ENCODE assay signal across 29 cellular contexts in the genomic region with DNA sequence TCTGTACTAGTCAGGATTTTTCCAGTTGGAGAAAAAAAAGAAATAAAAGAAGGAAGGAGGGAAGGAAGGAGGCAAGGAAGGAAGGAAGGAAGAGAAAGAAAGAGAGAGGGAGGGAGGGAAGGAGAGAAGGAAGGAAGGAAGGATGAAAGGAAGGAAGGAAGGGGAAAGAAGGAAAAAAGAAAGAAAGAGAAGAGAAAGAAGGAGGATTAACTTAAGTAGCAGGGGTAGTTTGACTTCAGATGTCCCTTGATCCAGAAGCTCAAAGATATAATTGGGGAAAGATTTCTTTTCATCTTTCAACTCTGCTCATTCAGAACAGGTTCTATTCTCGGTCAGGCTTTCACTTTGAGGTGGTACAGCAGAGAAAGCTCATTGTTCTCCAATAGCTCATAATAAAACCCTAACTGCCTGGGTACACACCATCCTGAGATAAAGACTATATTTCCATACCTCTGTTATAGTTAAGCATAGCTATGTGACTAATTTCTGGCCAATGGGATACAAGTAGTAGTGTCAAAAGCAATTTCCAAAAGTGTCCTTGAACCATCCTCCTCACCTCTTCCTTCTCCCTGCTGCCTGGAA. TPM values are rescaled to one million over a fixed set of nuclear protein-coding genes. Genes with fewer than 3 reads are reported as not detected.
DNase-seq lines count a peak whose midpoint lies in the region; ATAC-seq lines count a peak whose summit lies in the region.
"Had no signal": no experiment of that assay in that cellular context is flagged by ENCODE, and none has a peak within 500 bp of the region (broad histone marks: within the 10 kb centered on the region; RNA-seq: fewer than 3 reads in every experiment).

No MANE protein-coding gene starts in this region.

- peak overlapping the region; percentile 45 for H3K4ac ChIP-seq in mesendoderm (ENCODE audit: low read depth, low read length)

- H3K9me3 Mint-ChIP-seq in activated CD4-positive, alpha-beta T cell treated with anti-CD3 and anti-CD28 coated beads, Interleukin-2, amount 10 ng/mL, durations not matched to agents 24 days and 14 days: peaks cover 4% of the 10 kb centered on the region
- no peaks in the 10 kb centered on the region for H3K9me3 Mint-ChIP-seq in CD4-positive, alpha-beta memory T cell
- H3K9me3 Mint-ChIP-seq in T-cell: peaks cover 0 to 4% (median 2%) of the 10 kb centered on the region in 3 donors
- H3K9me3 Mint-ChIP-seq: brain, endodermal cell, memory B cell, neural progenitor cell had no signal

- CTCF ChIA-PET in CD4-positive, alpha-beta memory T cell (lab: Charles Lee; ENCODE audit: partially characterized antibody): interaction anchor here (0.8 to 1.3 kb wide), 4 partner anchors 12 to 575 kb away, joined by 3 to 4 read pairs (median 3); partner anchors contain the start of gene STT3B
- CTCF ChIA-PET in T-cell (lab: Charles Lee): interaction anchor here in 1 of 2 donors (0.7 kb wide), 1 partner anchor 639 kb away, joined by 4 read pairs; no protein-coding TSS in a partner anchor

- no peaks in the 10 kb centered on the region for H3K27me3 ChIP-seq in CD4-positive, alpha-beta memory T cell (ENCODE audit: insufficient read depth, low read length)
- H3K27me3 ChIP-seq in mesendoderm (ENCODE audit: insufficient read depth, low read length, poor library complexity): no peaks in the 10 kb centered on the region
- H3K27me3 ChIP-seq: left lung, neural progenitor cell, testis had no signal

- WGBS in mesendoderm (ENCODE audit: extremely low coverage, insufficient coverage, low lambda C conversion rate): no CpG with 5 or more reads among the region's 1 CpG

- no peaks in the 10 kb centered on the region for H3K36me3 ChIP-seq in CD4-positive, alpha-beta memory T cell (ENCODE audit: insufficient read depth, low read length)
- H3K36me3 ChIP-seq in mesendoderm (ENCODE audit: control insufficient read depth, insufficient read depth, low read length): no peaks in the 10 kb centered on the region
- H3K36me3 ChIP-seq: left lung, neural progenitor cell had no signal

- ATAC-seq in T-cell (replicated peaks in 1 of 4): no peak
- no peak for ATAC-seq in HG02840 (IDR thresholded peaks at IDR 0.05; ENCODE audit: low FRiP score, unreplicated experiment)
- ATAC-seq: A549, left lung, Right ventricle myocardium inferior had no signal

- peaks cover 54% of the 10 kb centered on the region for H3K4me1 ChIP-seq in CD4-positive, alpha-beta memory T cell (ENCODE audit: insufficient read depth, low read length)
- H3K4me1 ChIP-seq in mesendoderm (ENCODE audit: control insufficient read depth, low read depth, low read length): peaks cover 4% of the 10 kb centered on the region
- H3K4me1 ChIP-seq: A549, left lung, parathyroid adenoma, testis had no signal

- H3K27ac ChIP-seq in CD4-positive, alpha-beta memory T cell (ENCODE audit: low read depth, low read length): no peak overlapping the region
- no peak overlapping the region for H3K27ac ChIP-seq in mesendoderm (ENCODE audit: low read depth, low read length)
- H3K27ac ChIP-seq: A549, left lung, neural progenitor cell, parathyroid adenoma, PC-9, skin epidermis, testis had no signal

- no peak overlapping the region for H3K56ac ChIP-seq in mesendoderm (ENCODE audit: low read length)

- intact Hi-C loops in activated CD4-positive, alpha-beta T cell treated with anti-CD3 and anti-CD28 coated beads, Interleukin-2, amount 10 ng/mL, durations not matched to agents 24 days and 14 days (cut with micrococcal nuclease): no loop called here
- intact Hi-C loops in CD4-positive, alpha-beta memory T cell (cut with micrococcal nuclease): no loop called here

- no peak for DNase-seq in activated CD4-positive, alpha-beta T cell treated with anti-CD3 and anti-CD28 coated beads, Interleukin-2, amount 10 ng/mL, durations not matched to agents 24 days and 14 days
- DNase-seq in activated CD4-positive, alpha-beta T cell treated with anti-CD3 and anti-CD28 coated beads, Interleukin-2, amount 50 U/mL, for 4 hours: no peak
- DNase-seq in CD4-positive, alpha-beta memory T cell: no peak
- DNase-seq in T-cell (no peak), mesendoderm (no peak), NCI-H2196 (lab: John Stamatoyannopoulos, UW; ENCODE audit: unreplicated experiment) (no peak)
- DNase-seq in stimulated activated CD4-positive, alpha-beta T cell treated with anti-CD3 and anti-CD28 coated beads, Interleukin-12 subunit alpha, Interleukin-12 subunit beta, amount 100 ng/mL, for 4 hours: no peak
- DNase-seq: activated CD4-positive, alpha-beta T cell treated with anti-CD3 and anti-CD28 coated beads, Interleukin-2, amount 50 U/mL, for 1 hour; activated CD8-positive, alpha-beta memory T cell treated with anti-CD3 and anti-CD28 coated beads, Interleukin-2, amount 50 U/mL, for 4 hours; cerebellar nuclear complex; dermis blood vessel endothelial cell; endodermal cell; left lung; NCI-H2081; NCI-H2227 treated with DMSO at 0.1 percent for 48 hours; NCI-H69; PC-9; retina; SK-N-SH; stimulated activated naive CD4-positive, alpha-beta T cell treated with Interleukin-2 at 50 U/mL for 16 hours; testis had no signal

- no peaks in the 10 kb centered on the region for H3K79me2 ChIP-seq in mesendoderm (ENCODE audit: control insufficient read depth, insufficient read depth, low read length)
- H3K79me2 ChIP-seq: parathyroid adenoma had no signal

- no peak overlapping the region for H3K9ac ChIP-seq in mesendoderm (ENCODE audit: low read length)
- H3K9ac ChIP-seq: neural progenitor cell, parathyroid adenoma, SK-N-SH had no signal

- H3K4me1 Mint-ChIP-seq in activated CD4-positive, alpha-beta T cell treated with anti-CD3 and anti-CD28 coated beads, Interleukin-2, amount 10 ng/mL, durations not matched to agents 24 days and 14 days: peaks cover 36% of the 10 kb centered on the region
- H3K4me1 Mint-ChIP-seq in CD4-positive, alpha-beta memory T cell: peaks cover 37 to 58% (median 45%) of the 10 kb centered on the region in 4 donors
- H3K4me1 Mint-ChIP-seq in T-cell: peaks cover 47 to 55% (median 54%) of the 10 kb centered on the region in 3 donors

- H3K36me3 Mint-ChIP-seq in activated CD4-positive, alpha-beta T cell treated with anti-CD3 and anti-CD28 coated beads, Interleukin-2, amount 10 ng/mL, durations not matched to agents 24 days and 14 days (ENCODE audit: low read depth): peaks cover 2% of the 10 kb centered on the region
- no peaks in the 10 kb centered on the region for H3K36me3 Mint-ChIP-seq in CD4-positive, alpha-beta memory T cell
- H3K36me3 Mint-ChIP-seq in T-cell: no peaks in the 10 kb centered on the region
- H3K36me3 Mint-ChIP-seq: brain, memory B cell, neural progenitor cell had no signal

- H2BK15ac ChIP-seq in mesendoderm (replicated peaks; ENCODE audit: low read depth): peak overlapping the region; percentile 85

- no peaks in the 10 kb centered on the region for H3K79me1 ChIP-seq in mesendoderm (ENCODE audit: low read length)

- peak overlapping the region; percentile 37 for H3K4me3 Mint-ChIP-seq in activated CD4-positive, alpha-beta T cell treated with anti-CD3 and anti-CD28 coated beads, Interleukin-2, amount 10 ng/mL, durations not matched to agents 24 days and 14 days
- H3K4me3 Mint-ChIP-seq in CD4-positive, alpha-beta memory T cell: peak overlapping the region in 5 of 8 donors; percentile 21 to 75 (median 68)
- peak overlapping the region in 2 of 3 donors; percentile 34 to 67 for H3K4me3 Mint-ChIP-seq in T-cell
- H3K4me3 Mint-ChIP-seq: brain, endodermal cell, memory B cell, neural progenitor cell had no signal

- H4K8ac ChIP-seq in mesendoderm (ENCODE audit: low read depth, low read length): no peak overlapping the region

- H3K4me2 ChIP-seq in mesendoderm (ENCODE audit: low read length): no peak overlapping the region
- H3K4me2 ChIP-seq: A549, neural progenitor cell, PC-9, SK-N-SH had no signal

- no peaks in the 10 kb centered on the region for H3K27me3 Mint-ChIP-seq in activated CD4-positive, alpha-beta T cell treated with anti-CD3 and anti-CD28 coated beads, Interleukin-2, amount 10 ng/mL, durations not matched to agents 24 days and 14 days
- H3K27me3 Mint-ChIP-seq in CD4-positive, alpha-beta memory T cell: no peaks in the 10 kb centered on the region
- H3K27me3 Mint-ChIP-seq in T-cell: no peaks in the 10 kb centered on the region

- H3K9me3 ChIP-seq in CD4-positive, alpha-beta memory T cell (ENCODE audit: control insufficient read depth in 1 of 2, low read length in 2 of 2): no peaks in the 10 kb centered on the region
- H3K9me3 ChIP-seq: A549, left lung, SK-N-SH, testis had no signal

- peak overlapping the region; percentile 45 for H3K27ac Mint-ChIP-seq in activated CD4-positive, alpha-beta T cell treated with anti-CD3 and anti-CD28 coated beads, Interleukin-2, amount 10 ng/mL, durations not matched to agents 24 days and 14 days
- peak overlapping the region; percentile 4 to 85 (median 67) for H3K27ac Mint-ChIP-seq in CD4-positive, alpha-beta memory T cell
- peak overlapping the region; percentile 80 for H3K27ac Mint-ChIP-seq in T-cell
- H3K27ac Mint-ChIP-seq: brain, endodermal cell, memory B cell, neural progenitor cell had no signal

- H2BK5ac ChIP-seq in mesendoderm (ENCODE audit: low read length): no peak overlapping the region

- H3K18ac ChIP-seq in mesendoderm (ENCODE audit: low read length): no peak overlapping the region

- no peak overlapping the region for H4K5ac ChIP-seq in mesendoderm (ENCODE audit: low read length)

- H3K4me3 ChIP-seq in CD4-positive, alpha-beta memory T cell (ENCODE audit: low read length in 2 of 2): no peak overlapping the region
- no peak overlapping the region for H3K4me3 ChIP-seq in mesendoderm (ENCODE audit: low read length)
- H3K4me3 ChIP-seq: A549, left lung, neural progenitor cell, PC-9, skin epidermis, testis had no signal

- H2AK5ac ChIP-seq in mesendoderm (ENCODE audit: low read length): no peak overlapping the region

- POLR2A ChIA-PET in CD4-positive, alpha-beta memory T cell (lab: Charles Lee; ENCODE audit: partially characterized antibody): interaction anchor here (1.0 to 2.1 kb wide), 3 partner anchors 11 to 384 kb away, joined by 3 to 15 read pairs (median 5); partner anchors contain the start of gene STT3B
- POLR2A ChIA-PET in T-cell (lab: Charles Lee): interaction anchor here in 1 of 2 donors (0.6 to 1.1 kb wide), 2 partner anchors 23 to 31 kb away, joined by 4 read pairs; partner anchors contain the start of gene STT3B

- H3K23ac ChIP-seq in mesendoderm (ENCODE audit: low read length): no peak overlapping the region

- H2BK120ac ChIP-seq in mesendoderm (ENCODE audit: low read depth, low read length): no peak overlapping the region

RNA-seq across cellular contexts. Expression of gene STT3B, which starts 23.5 kb away (rescaled TPM):
- total RNA-seq in activated CD4-positive, alpha-beta T cell treated with anti-CD3 and anti-CD28 coated beads, Interleukin-2, amount 10 ng/mL, durations not matched to agents 24 days and 14 days: 118 and 120 TPM in 2 replicates
- 100 to 1,000 TPM; 145 to 154 TPM for total RNA-seq in CD4-positive, alpha-beta memory T cell
- polyA plus RNA-seq in CD4-positive, alpha-beta memory T cell: 100 to 1,000 TPM; 165 to 183 TPM
- total RNA-seq in T-cell: 100 to 1,000 TPM in 4 of 5 donors, 10 to 100 TPM in 1; 92.1 to 160 (median 110) TPM
- 161 TPM for polyA plus RNA-seq in mesendoderm (2013, experiment 1 of 2)
- 153 TPM for polyA plus RNA-seq in mesendoderm (2013, experiment 2 of 2)
